Comparison of ENCODE assay signal across 8 cellular contexts in the genomic region with DNA sequence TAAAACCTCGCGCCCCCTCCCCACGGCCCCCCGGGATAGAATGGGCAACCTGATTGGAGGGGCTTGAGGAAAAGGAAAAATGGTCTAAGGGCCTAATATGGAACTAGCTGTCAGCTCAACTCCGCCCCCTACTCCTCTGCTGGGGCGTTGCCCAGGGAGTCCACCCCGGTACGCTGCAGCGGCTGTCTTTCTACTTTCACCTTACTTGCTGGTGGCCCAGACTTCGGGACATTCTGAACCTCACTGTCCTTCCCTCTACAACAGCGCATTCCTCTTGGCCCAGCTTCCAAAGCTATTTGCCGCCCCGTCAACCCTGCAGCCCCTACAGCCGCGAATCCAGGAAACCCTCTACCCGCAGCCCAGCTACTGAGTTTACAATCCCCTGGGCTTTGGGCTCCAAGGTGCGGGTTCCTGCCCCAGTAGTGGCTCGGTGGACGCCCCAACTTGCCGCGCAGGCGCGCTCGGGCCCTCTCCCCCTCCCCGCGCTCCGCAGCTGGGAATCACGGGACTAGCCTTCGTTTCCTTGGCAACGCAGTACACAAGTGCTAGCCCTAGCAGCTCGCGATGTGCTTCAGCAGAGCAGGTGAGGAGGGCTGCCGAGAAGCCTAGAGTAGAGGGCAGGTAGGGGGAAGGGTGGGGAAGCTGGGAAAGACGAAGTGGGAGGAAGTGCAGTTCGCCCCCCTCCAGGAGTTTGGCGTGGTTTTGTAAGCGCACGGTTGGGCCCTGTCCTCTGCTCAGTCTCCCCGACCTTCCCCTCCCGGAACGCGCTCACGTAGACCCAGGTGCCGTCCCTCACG. TPM values are rescaled to one million over a fixed set of nuclear protein-coding genes. Genes with fewer than 3 reads are reported as not detected.
DNase-seq lines count a peak whose midpoint lies in the region; ATAC-seq, FAIRE-seq and TF ChIP-seq lines count a peak whose summit lies in the region.

No MANE protein-coding gene starts in this region.

- TF ChIP-seq CTCF in RWPE2 (IDR thresholded peaks at IDR 0.05; ENCODE audit: poor library complexity, severe bottlenecking) = no peak

- peak; percentile 91 for ATAC-seq in RWPE2 (ENCODE audit: low read depth)

- H3K4me1 ChIP-seq in GM23248 (ENCODE audit: insufficient read depth) = no peaks in the 10 kb centered on the region
- H3K4me1 ChIP-seq in RWPE2 (ENCODE audit: insufficient read depth, poor library complexity, severe bottlenecking) = no peaks in the 10 kb centered on the region
- H3K4me1 ChIP-seq in neuron (ENCODE audit: insufficient read depth, low read length) = peaks cover 10% of the 10 kb centered on the region
- H3K4me1 ChIP-seq in stomach smooth muscle (ENCODE audit: control insufficient read depth, insufficient read depth, low read length) = peaks cover 5% of the 10 kb centered on the region

- H3K36me3 ChIP-seq in GM23248 (ENCODE audit: low read depth) = no peaks in the 10 kb centered on the region
- H3K36me3 ChIP-seq in RWPE2 (ENCODE audit: low read depth) = no peaks in the 10 kb centered on the region
- H3K36me3 ChIP-seq in neuron (ENCODE audit: insufficient read depth, low read length) = no peaks in the 10 kb centered on the region
- peaks cover 0 to 6% of the 10 kb centered on the region in 2 donors for H3K36me3 ChIP-seq in stomach smooth muscle (ENCODE audit: control insufficient read depth in 2 of 2, insufficient read depth in 2 of 2, low read length in 2 of 2)

- FAIRE-seq in frontal cortex (lab: Jason Lieb, UNC) = no peak

- DNase-seq in DMS79 treated with DMSO at 0.1 percent for 48 hours (lab: John Stamatoyannopoulos, UW) (peak; percentile 90), GM23248 (peak; percentile 83), LHCN-M2 (ENCODE audit: low read depth) (peak; percentile 83), RWPE2 (ENCODE audit: low spot score) (peak; percentile 76), activated gamma-delta T cell (lab: John Stamatoyannopoulos, UW) (peak; percentile 63), frontal cortex (ENCODE audit: low spot score in 2 of 2) (peak; percentile 57 to 83)

- in situ Hi-C loops in GM23248 (cut with MboI) = no loop called here

- H3K27ac ChIP-seq in GM23248 (no peak overlapping the region), RWPE2 (ENCODE audit: poor library complexity, severe bottlenecking) (no peak overlapping the region), stomach smooth muscle (ENCODE audit: low read length) (peak overlapping the region; percentile 83)

- peak overlapping the region; percentile 87 for H3K4me2 ChIP-seq in GM23248 (ENCODE audit: unreplicated experiment)

- no peaks in the 10 kb centered on the region for H4K20me1 ChIP-seq in GM23248 (ENCODE audit: insufficient read depth)

- H3K9ac ChIP-seq in GM23248 = peak overlapping the region; percentile 66
- peak overlapping the region; percentile 70 to 90 for H3K9ac ChIP-seq in stomach smooth muscle (ENCODE audit: low read length in 2 of 2)

- H3F3A ChIP-seq in GM23248 (ENCODE audit: insufficient read depth) = no peaks in the 10 kb centered on the region

- peak overlapping the region; percentile 88 for H3K4me3 ChIP-seq in GM23248
- peak overlapping the region; percentile 39 for H3K4me3 ChIP-seq in RWPE2 (ENCODE audit: severe bottlenecking)
- H3K4me3 ChIP-seq in neuron (ENCODE audit: low read length) = peak overlapping the region; percentile 57
- H3K4me3 ChIP-seq in stomach smooth muscle (ENCODE audit: low read length in 2 of 2) = peak overlapping the region; percentile 85 to 88

- no peaks in the 10 kb centered on the region for H3K79me2 ChIP-seq in GM23248 (ENCODE audit: insufficient read depth)

- H3K9me2 ChIP-seq in GM23248 (ENCODE audit: insufficient read depth) = no peaks in the 10 kb centered on the region

- H3K27me3 ChIP-seq in GM23248 (replicated peaks; ENCODE audit: insufficient read depth) = 0 out of 2 replicates have a peak, but pooled peaks cover 10% of the 10 kb centered on the region
- no peaks in the 10 kb centered on the region for H3K27me3 ChIP-seq in RWPE2 (ENCODE audit: insufficient read depth, poor library complexity, severe bottlenecking)
- H3K27me3 ChIP-seq in neuron (ENCODE audit: insufficient read depth, low read length) = no peaks in the 10 kb centered on the region
- H3K27me3 ChIP-seq in stomach smooth muscle (ENCODE audit: control insufficient read depth in 1 of 2, insufficient read depth in 2 of 2, low read length in 2 of 2) = no peaks in the 10 kb centered on the region

- H2AFZ ChIP-seq in GM23248 = peak overlapping the region; percentile 100
- H2AFZ ChIP-seq in neuron (ENCODE audit: low read depth, low read length) = peak overlapping the region; percentile 79

- WGBS in GM23248 (ENCODE audit: low coverage in 1 of 2, low lambda C conversion rate in 2 of 2, missing lambda C conversion rate in 2 of 2), 2 experiments = 3 to 4% methylated on average over 44 of the region's 45 CpGs

- H3K9me3 ChIP-seq in GM23248 (ENCODE audit: low read depth) (no peaks in the 10 kb centered on the region), RWPE2 (ENCODE audit: severe bottlenecking) (no peaks in the 10 kb centered on the region), neuron (ENCODE audit: low read length) (no peaks in the 10 kb centered on the region), stomach smooth muscle (ENCODE audit: control insufficient read depth in 2 of 2, low read length in 2 of 2) (no peaks in the 10 kb centered on the region)

RNA-seq across cellular contexts. Expression of a gene that starts 55.6 kb away (rescaled TPM):
- not detected in 2 replicates for total RNA-seq in GM23248 (2014; rRNA removed; shearing (Covaris generic))
- not detected in 2 replicates for polyA plus RNA-seq in GM23248 (2016; fragmentation: Nextera tagmentation; extraction: Ambion mirVana)
- total RNA-seq in LHCN-M2 (2014; rRNA removed) (not detected in 2 replicates), frontal cortex (not detected)
- polyA plus RNA-seq in LHCN-M2 (2012) = not detected
